In the genomic region with DNA sequence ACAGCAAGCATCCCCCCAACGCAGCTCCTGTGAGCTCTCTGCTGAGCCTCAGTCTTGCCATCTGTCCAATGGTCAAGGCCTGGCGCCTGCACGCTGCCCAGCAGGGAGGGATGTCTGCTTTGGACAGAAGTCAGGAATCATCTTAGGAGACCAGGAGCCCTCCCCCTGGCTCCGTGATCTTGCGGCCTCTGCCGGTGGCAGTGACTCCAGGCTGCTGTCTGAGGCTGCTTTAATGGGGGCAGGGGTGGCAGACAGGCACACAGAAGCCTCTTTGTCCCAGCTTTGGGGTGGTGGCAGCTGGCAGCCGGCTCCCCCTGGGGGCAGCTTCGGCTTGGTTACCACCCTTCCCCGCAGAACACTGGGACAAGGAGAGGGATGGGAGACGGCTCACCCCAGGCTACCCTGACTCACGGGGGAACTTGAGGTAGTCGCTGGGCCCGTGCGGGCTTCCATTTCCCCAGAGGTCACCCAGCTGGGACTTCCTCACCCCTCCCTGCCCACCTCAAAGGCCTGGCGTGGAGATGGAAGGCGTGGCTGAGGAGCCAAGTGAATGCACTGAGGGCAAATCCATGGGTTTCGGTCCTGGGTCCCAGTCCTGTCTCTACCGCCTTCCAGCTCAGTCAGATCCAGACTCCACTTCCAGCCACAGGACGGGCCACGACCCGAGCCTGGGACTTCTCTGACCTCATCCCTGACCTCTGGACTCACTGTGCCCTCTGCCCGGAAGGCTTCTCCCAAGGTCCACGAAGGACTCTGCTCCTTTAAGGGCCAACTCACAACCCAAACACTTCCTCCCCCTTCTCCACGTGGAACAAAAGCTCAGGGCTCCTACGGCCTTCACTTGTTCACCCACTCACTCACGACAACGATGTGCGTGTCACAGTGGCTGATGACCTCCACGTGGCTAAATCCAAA, we compare ENCODE assay signal across 9 cellular contexts. TPM values are rescaled to one million over a fixed set of nuclear protein-coding genes. Genes with fewer than 3 reads are reported as not detected.
DNase-seq lines count a peak whose midpoint lies in the region; ATAC-seq, FAIRE-seq and TF ChIP-seq lines count a peak whose summit lies in the region.
"Had no signal": no experiment of that assay in that cellular context is flagged by ENCODE, and none has a peak within 500 bp of the region (broad histone marks: within the 10 kb centered on the region; RNA-seq: fewer than 3 reads in every experiment).

No MANE protein-coding gene starts in this region.

- 47 to 61% methylated on average over 9 to 11 of the region's 29 CpGs for WGBS in gastroesophageal sphincter (ENCODE audit: low coverage in 1 of 2), 2 donors
- WGBS in pancreas, 2 donors = 68 to 70% methylated on average over 28 to 29 of the region's 29 CpGs

- H3K9me3 ChIP-seq in RWPE2 (ENCODE audit: severe bottlenecking) (no peaks in the 10 kb centered on the region), gastroesophageal sphincter (no peaks in the 10 kb centered on the region), pancreas (no peaks in the 10 kb centered on the region), HAP-1 (no peaks in the 10 kb centered on the region)

- no peak for TF ChIP-seq CTCF in C4-2B (conservative IDR thresholded peaks at IDR 0.05)
- peak; percentile 37 for TF ChIP-seq CTCF in RWPE2 (IDR thresholded peaks at IDR 0.05; ENCODE audit: poor library complexity, severe bottlenecking)
- TF ChIP-seq CTCF in gastroesophageal sphincter (IDR thresholded peaks at IDR 0.05) = peak in 1 of 4 experiments; percentile 35
- no peak for TF ChIP-seq CTCF in pancreas (IDR thresholded peaks at IDR 0.05)

- no peak for FAIRE-seq in pancreas (lab: Jason Lieb, UNC)

- DNase-seq in RWPE2 (ENCODE audit: low spot score) (no peak), pancreas (no peak), HAP-1 (ENCODE audit: low spot score in 2 of 2) (no peak), NCI-H510A (lab: John Stamatoyannopoulos, UW) (no peak), NCI-H345 treated with DMSO at 0.1 percent for 48 hours (lab: John Stamatoyannopoulos, UW; ENCODE audit: unreplicated experiment) (no peak), SIG-M5 (lab: John Stamatoyannopoulos, UW) (no peak)
- DNase-seq: stimulated activated CD8-positive, alpha-beta memory T cell treated with anti-CD3 and anti-CD28 coated beads, Interleukin-4, amount 100 ng/mL, for 48 hours had no signal

- peaks cover 45% of the 10 kb centered on the region for H3K4me1 ChIP-seq in RWPE2 (ENCODE audit: insufficient read depth, poor library complexity, severe bottlenecking)
- H3K4me1 ChIP-seq in gastroesophageal sphincter = peaks cover 0 to 72% (median 0%) of the 10 kb centered on the region in 3 donors
- H3K4me1 ChIP-seq in pancreas = peaks cover 0 to 10% (median 8%) of the 10 kb centered on the region in 3 donors
- peaks cover 3% of the 10 kb centered on the region; the same call in 1 of the 2 replicates for H3K4me1 ChIP-seq in HAP-1

- H3K4me3 ChIP-seq in RWPE2 (ENCODE audit: severe bottlenecking) = no peak overlapping the region
- no peak overlapping the region for H3K4me3 ChIP-seq in gastroesophageal sphincter
- no peak overlapping the region for H3K4me3 ChIP-seq in pancreas
- no peak overlapping the region for H3K4me3 ChIP-seq in HAP-1

- intact Hi-C loops in pancreas (cut with DNase I) = no loop called here

- H3K27ac ChIP-seq in C4-2B (peak overlapping the region; percentile 66), RWPE2 (ENCODE audit: poor library complexity, severe bottlenecking) (peak overlapping the region; percentile 45), gastroesophageal sphincter (peak overlapping the region in 3 of 4 donors; percentile 69 to 73 (median 72)), pancreas (peak overlapping the region in 1 of 4 donors; percentile 13)

- in situ Hi-C loops in HAP-1 (cut with MboI; ENCODE audit: low sequenced_read_pairs) = no loop called here

- no peak for TF ChIP-seq POLR2A in gastroesophageal sphincter (IDR thresholded peaks at IDR 0.05)

- H3K36me3 ChIP-seq in RWPE2 (ENCODE audit: low read depth) (peaks cover 93% of the 10 kb centered on the region), gastroesophageal sphincter (peaks cover 0 to 61% of the 10 kb centered on the region in 2 donors), pancreas (peaks cover 0 to 11% (median 3%) of the 10 kb centered on the region in 3 donors), HAP-1 (replicated peaks) (peaks cover 42% of the 10 kb centered on the region)

- peak; percentile 13; the same call in 1 of the 3 replicates for ATAC-seq in RWPE2 (ENCODE audit: low read depth)
- peak; percentile 57 for ATAC-seq in gastroesophageal sphincter
- peak; percentile 30 to 59 (median 43) for ATAC-seq in pancreas

- no peak for TF ChIP-seq EP300 in gastroesophageal sphincter (IDR thresholded peaks at IDR 0.05)

- no peaks in the 10 kb centered on the region for H3K27me3 ChIP-seq in RWPE2 (ENCODE audit: insufficient read depth, poor library complexity, severe bottlenecking)
- H3K27me3 ChIP-seq in gastroesophageal sphincter = no peaks in the 10 kb centered on the region
- no peaks in the 10 kb centered on the region for H3K27me3 ChIP-seq in pancreas
- H3K27me3 ChIP-seq in HAP-1 (ENCODE audit: low read depth) = no peaks in the 10 kb centered on the region

RNA-seq across cellular contexts. Expression of a gene that starts 14.8 kb away (rescaled TPM):
- total RNA-seq in gastroesophageal sphincter = 10 to 100 TPM; 24.1 to 46.3 (median 31.8) TPM
- 1 to 10 TPM; 3.5 to 9.8 (median 6.1) TPM for total RNA-seq in pancreas
- 10 to 100 TPM in 1 of 2 donors, 1 to 10 TPM in 1; 9.0 to 11.0 TPM for polyA plus RNA-seq in pancreas

RNA-seq across cellular contexts. Expression of a gene that starts 25.8 kb away (rescaled TPM):
- total RNA-seq in gastroesophageal sphincter (100 to 1,000 TPM in 2 of 4 donors, 10 to 100 TPM in 2; 69.3 to 110 (median 87.9) TPM), pancreas (10 to 100 TPM; 43.6 to 61.7 (median 53.3) TPM)
- 10 to 100 TPM; 37.9 to 59.3 TPM for polyA plus RNA-seq in pancreas

RNA-seq across cellular contexts. Expression of a gene that starts 51.9 kb away (rescaled TPM):
- total RNA-seq in gastroesophageal sphincter (100 to 1,000 TPM in 3 of 4 donors, 10 to 100 TPM in 1; 85.2 to 125 (median 108) TPM), pancreas (10 to 100 TPM; 18.9 to 83.4 (median 37.0) TPM)
- polyA plus RNA-seq in pancreas = 10 to 100 TPM; 10.9 to 16.0 TPM
